9 cellular contexts compared by ENCODE assay signal in genomic region chr9:129932303-129933151, GRCh38.
DNase-seq lines count a peak whose midpoint lies in the region; ATAC-seq and TF ChIP-seq lines count a peak whose summit lies in the region.
"Had no signal": no experiment of that assay in that cellular context is flagged by ENCODE, and none has a peak within 500 bp of the region (broad histone marks: within the 10 kb centered on the region; RNA-seq: fewer than 3 reads in every experiment).

No MANE protein-coding gene starts in this region.

- no peaks in the 10 kb centered on the region for H3K27me3 ChIP-seq in right lobe of liver
- no peaks in the 10 kb centered on the region for H3K27me3 ChIP-seq in tibial nerve

- peak; percentile 49 to 61 for ATAC-seq in activated T-cell treated with anti-CD3 and anti-CD28 coated beads, Interleukin-2, amount 50 U/mL, for 4 hours
- ATAC-seq in right lobe of liver (peak in 3 of 4 donors; percentile 7 to 35 (median 22)), HG03442 (IDR thresholded peaks at IDR 0.05; ENCODE audit: unreplicated experiment) (no peak)

- H3K27ac Mint-ChIP-seq in activated naive CD8-positive, alpha-beta T cell: peak overlapping the region; percentile 94

- H3K4me3 ChIP-seq in right lobe of liver: no peak overlapping the region
- H3K4me3 ChIP-seq in tibial nerve: no peak overlapping the region

- H3K4me3 Mint-ChIP-seq in activated T-cell treated with anti-CD3 and anti-CD28 coated beads, Interleukin-2, amount 50 U/mL, for 4 hours: peak overlapping the region; percentile 62
- peak overlapping the region; percentile 73 for H3K4me3 Mint-ChIP-seq in activated naive CD8-positive, alpha-beta T cell

- H3K9me3 Mint-ChIP-seq in activated T-cell treated with anti-CD3 and anti-CD28 coated beads, Interleukin-2, amount 50 U/mL, for 4 hours: no peaks in the 10 kb centered on the region
- no peaks in the 10 kb centered on the region for H3K9me3 Mint-ChIP-seq in activated naive CD8-positive, alpha-beta T cell (ENCODE audit: low read depth)

- H3K9me3 ChIP-seq in right lobe of liver (no peaks in the 10 kb centered on the region), tibial nerve (no peaks in the 10 kb centered on the region)

- intact Hi-C loops in right lobe of liver (cut with DNase I): no loop called here

- TF ChIP-seq EP300 in tibial nerve (IDR thresholded peaks at IDR 0.05): peak in 1 of 2 donors; percentile 20

- DNase-seq in activated T-cell treated with anti-CD3 and anti-CD28 coated beads, Interleukin-2, amount 50 U/mL, for 4 hours: no peak
- DNase-seq in activated T-cell treated with anti-CD3 and anti-CD28 coated beads for 4 hours (no peak), right lobe of liver (no peak), tibial nerve (ENCODE audit: low spot score in 2 of 2) (peak in 1 of 2 donors; percentile 39), NCI-H1105 treated with DMSO at 0.1 percent for 48 hours (lab: John Stamatoyannopoulos, UW) (no peak)
- no peak for DNase-seq in effector CD4-positive, alpha-beta T cell
- DNase-seq: NCI-H1436 treated with DMSO at 0.1 percent for 48 hours had no signal

- H3K4me1 Mint-ChIP-seq in activated T-cell treated with anti-CD3 and anti-CD28 coated beads, Interleukin-2, amount 50 U/mL, for 4 hours (ENCODE audit: low read depth): peaks cover 61% of the 10 kb centered on the region
- peaks cover 51% of the 10 kb centered on the region for H3K4me1 Mint-ChIP-seq in activated naive CD8-positive, alpha-beta T cell (ENCODE audit: low read depth)

- TF ChIP-seq CTCF in right lobe of liver (IDR thresholded peaks at IDR 0.05): no peak
- no peak for TF ChIP-seq CTCF in tibial nerve (IDR thresholded peaks at IDR 0.05)

- peaks cover 0 to 14% (median 2%) of the 10 kb centered on the region in 4 donors for H3K36me3 ChIP-seq in right lobe of liver
- peaks cover 0 to 18% (median 0%) of the 10 kb centered on the region in 3 donors for H3K36me3 ChIP-seq in tibial nerve

- peak overlapping the region; percentile 5 to 39 (median 30) for H3K27ac ChIP-seq in right lobe of liver
- peak overlapping the region; percentile 40 to 86 (median 65) for H3K27ac ChIP-seq in tibial nerve

- H3K27me3 Mint-ChIP-seq in activated T-cell treated with anti-CD3 and anti-CD28 coated beads, Interleukin-2, amount 50 U/mL, for 4 hours (ENCODE audit: low read depth): no peaks in the 10 kb centered on the region
- no peaks in the 10 kb centered on the region for H3K27me3 Mint-ChIP-seq in activated naive CD8-positive, alpha-beta T cell

- TF ChIP-seq POLR2A in right lobe of liver (IDR thresholded peaks at IDR 0.05): no peak
- TF ChIP-seq POLR2A in tibial nerve (IDR thresholded peaks at IDR 0.05): no peak

- WGBS in right lobe of liver (ENCODE audit: insufficient coverage, low coverage, low lambda C conversion rate, missing lambda C conversion rate): 45% methylated on average over 8 of the region's 8 CpGs
- 21% methylated on average over 8 of the region's 8 CpGs for WGBS in tibial nerve, 2 donors

- H3K4me1 ChIP-seq in right lobe of liver (peaks cover 0 to 27% (median 6%) of the 10 kb centered on the region in 4 donors), tibial nerve (peaks cover 0 to 70% (median 30%) of the 10 kb centered on the region in 4 donors)

- H3K36me3 Mint-ChIP-seq in activated T-cell treated with anti-CD3 and anti-CD28 coated beads, Interleukin-2, amount 50 U/mL, for 4 hours (ENCODE audit: insufficient read depth): peaks cover 12% of the 10 kb centered on the region
- peaks cover 10% of the 10 kb centered on the region for H3K36me3 Mint-ChIP-seq in activated naive CD8-positive, alpha-beta T cell
